Comparison of ENCODE assay signal across 8 cellular contexts in genomic region chr14:63852271-63852816, GRCh38. TPM values are rescaled to one million over a fixed set of nuclear protein-coding genes. Genes with fewer than 3 reads are reported as not detected.
DNase-seq lines count a peak whose midpoint lies in the region; ATAC-seq, FAIRE-seq and TF ChIP-seq lines count a peak whose summit lies in the region.

No MANE protein-coding gene starts in this region.

- H3K4me3 Mint-ChIP-seq in memory B cell, result peak overlapping the region; percentile 93

- H3K27ac ChIP-seq in A549 (peak overlapping the region; percentile 81 to 91), body of pancreas (peak overlapping the region; percentile 70 to 96 (median 92)), vagina (peak overlapping the region; percentile 97)

- peak overlapping the region; percentile 75 for H3K4me3 ChIP-seq in A549
- H3K4me3 ChIP-seq in body of pancreas, result peak overlapping the region in 1 of 2 donors; percentile 72
- H3K4me3 ChIP-seq in vagina, result peak overlapping the region; percentile 83 to 85

- H3K9me3 Mint-ChIP-seq in memory B cell, result no peaks in the 10 kb centered on the region

- TF ChIP-seq CTCF in A549 (IDR thresholded peaks at IDR 0.05), result no peak
- TF ChIP-seq CTCF in body of pancreas (IDR thresholded peaks at IDR 0.05), result no peak
- TF ChIP-seq CTCF in vagina (IDR thresholded peaks at IDR 0.05), result no peak

- POLR2A ChIA-PET in A549 (lab: Yijun Ruan, JAX), result interaction anchor here (0.7 kb wide), 1 partner anchor 439 kb away, joined by 6 read pairs; no protein-coding TSS in a partner anchor

- H3K36me3 ChIP-seq in body of pancreas (replicated peaks in 1 of 2; ENCODE audit: insufficient read depth in 1 of 2, low read depth in 2 of 2) (no peaks in the 10 kb centered on the region), vagina (no peaks in the 10 kb centered on the region)

- peak overlapping the region; percentile 86 for H3K4me2 ChIP-seq in A549

- intact Hi-C loops in body of pancreas (cut with DNase I), result loop anchor here (10.0 kb wide), 1 partner anchor 52 kb away; no protein-coding TSS in a partner anchor
- intact Hi-C loops in vagina (cut with DNase I), result loop anchor here (5.0 to 10.0 kb wide), 2 partner anchors 40 to 102 kb away; no protein-coding TSS in a partner anchor

- CTCF ChIA-PET in A549 (lab: Yijun Ruan, JAX), result interaction anchor here (0.7 to 1.4 kb wide), 10 partner anchors 10 to 948 kb away, joined by 3 to 4 read pairs (median 3); no protein-coding TSS in a partner anchor

- no peak for FAIRE-seq in A549 (lab: Jason Lieb, UNC)

- DNase-seq in A549 (ENCODE audit: low read depth in 1 of 2, low spot score in 1 of 2) (peak in 1 of 2 experiments; percentile 29), NCI-H146 (lab: John Stamatoyannopoulos, UW) (peak; percentile 49), body of pancreas (peak in 2 of 4 donors; percentile 10 to 31), memory B cell (ENCODE audit: low spot score in 2 of 2) (no peak), vagina (ENCODE audit: extremely low spot score in 2 of 2) (no peak), Kasumi-1 (lab: John Stamatoyannopoulos, UW) (no peak), KBM-7 (no peak)

- no peak for TF ChIP-seq EP300 in A549 (IDR thresholded peaks at IDR 0.05)

- 35% methylated on average over 18 of the region's 18 CpGs for WGBS in A549 (ENCODE audit: missing lambda C conversion rate)
- WGBS in body of pancreas, 2 donors, result 8 to 13% methylated on average over 13 to 18 of the region's 18 CpGs

- H3K27me3 Mint-ChIP-seq in memory B cell, result no peaks in the 10 kb centered on the region

- no peaks in the 10 kb centered on the region for H3K36me3 Mint-ChIP-seq in memory B cell

- H3K9me3 ChIP-seq in A549 (no peaks in the 10 kb centered on the region), body of pancreas (no peaks in the 10 kb centered on the region), vagina (no peaks in the 10 kb centered on the region)

- peaks cover 3% of the 10 kb centered on the region for H3K4me1 Mint-ChIP-seq in memory B cell

- in situ Hi-C loops in KBM-7 (cut with MboI; ENCODE audit: low pct_unique_long_range_greater_than_20kb, low sequenced_read_pairs), result no loop called here

- TF ChIP-seq POLR2A in A549 (IDR thresholded peaks at IDR 0.05; ENCODE audit: low read length) (no peak), body of pancreas (IDR thresholded peaks at IDR 0.05) (no peak), vagina (IDR thresholded peaks at IDR 0.05) (no peak)

- TF ChIP-seq RAD21 in A549 (conservative IDR thresholded peaks at IDR 0.05 in 1 of 2, IDR thresholded peaks at IDR 0.05 in 1 of 2), result no peak

- peak overlapping the region; percentile 78 for H3K27ac Mint-ChIP-seq in memory B cell

- ATAC-seq in A549 (peak; percentile 25 to 43; a peak in 5 of 6 replicates), GM18867 (IDR thresholded peaks at IDR 0.05; ENCODE audit: unreplicated experiment) (peak; percentile 0), body of pancreas (peak; percentile 15), memory B cell (ENCODE audit: low read depth) (no peak)

- H3K4me1 ChIP-seq in A549 (peaks cover 8% of the 10 kb centered on the region), body of pancreas (peaks cover 26% of the 10 kb centered on the region), vagina (peaks cover 20% of the 10 kb centered on the region)

- H3K27me3 ChIP-seq in body of pancreas (no peaks in the 10 kb centered on the region), vagina (no peaks in the 10 kb centered on the region)

TF ChIP-seq in A549, 52 proteins besides CTCF, POLR2A, EP300 and RAD21:
- TF ChIP-seq, protein P1, sequence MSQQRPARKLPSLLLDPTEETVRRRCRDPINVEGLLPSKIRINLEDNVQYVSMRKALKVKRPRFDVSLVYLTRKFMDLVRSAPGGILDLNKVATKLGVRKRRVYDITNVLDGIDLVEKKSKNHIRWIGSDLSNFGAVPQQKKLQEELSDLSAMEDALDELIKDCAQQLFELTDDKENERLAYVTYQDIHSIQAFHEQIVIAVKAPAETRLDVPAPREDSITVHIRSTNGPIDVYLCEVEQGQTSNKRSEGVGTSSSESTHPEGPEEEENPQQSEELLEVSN (IDR thresholded peaks at IDR 0.05; ENCODE audit: borderline replicate concordance, low read depth), result 0 out of 2 replicates have a peak, but pooled peaks have one; percentile 24
- TF ChIP-seq HDAC2 (IDR thresholded peaks at IDR 0.05), result no peak
- no peak for TF ChIP-seq CHD4 (IDR thresholded peaks at IDR 0.05; ENCODE audit: borderline replicate concordance)
- TF ChIP-seq JUN (IDR thresholded peaks at IDR 0.05), result no peak
- peak; percentile 33; the same call in 1 of the 2 replicates for TF ChIP-seq PHF8 (IDR thresholded peaks at IDR 0.05; ENCODE audit: borderline replicate concordance, low read depth)
- no peak for TF ChIP-seq HOXA7 (CRISPR knock-in tag; IDR thresholded peaks at IDR 0.05)
- no peak for TF ChIP-seq KDM1A (IDR thresholded peaks at IDR 0.05; ENCODE audit: low read depth)
- TF ChIP-seq BHLHE40 (IDR thresholded peaks at IDR 0.05; ENCODE audit: low read depth, low read length), result no peak
- TF ChIP-seq CBX8 (IDR thresholded peaks at IDR 0.05), result no peak

RNA-seq across cellular contexts. Expression of gene SYNE2, which starts 0.5 kb away (rescaled TPM):
- polyA plus RNA-seq in A549 (2011; rRNA removed), result 11.3 and 16.0 TPM in 2 replicates
- polyA plus RNA-seq in A549 (2012; cell fraction: cytosol; rRNA removed), result 5.2 and 5.9 TPM in 2 replicates
- 53.5 and 56.8 TPM in 2 replicates for polyA plus RNA-seq in A549 (2012; cell fraction: nucleus; rRNA removed)
- 2.8 to 3.4 TPM (median 3.3 TPM) in 3 replicates for polyA plus RNA-seq in A549 (2017; fragmentation: RNase III; extraction: RNeasy Plus Mini Kit Qiagen cat#74134 plus additional on column Dnase treatment)
- polyA minus RNA-seq in A549 (2011; rRNA and poly(A)+ RNA removed), result 63.5 and 85.0 TPM in 2 replicates
- total RNA-seq in body of pancreas, result 100 to 1,000 TPM; 163 to 240 TPM
- 145 TPM for total RNA-seq in vagina
